Comparison of ENCODE assay signal across 8 cellular contexts in genomic region chr22:50691521-50691920, GRCh38. TPM values are rescaled to one million over a fixed set of nuclear protein-coding genes. Genes with fewer than 3 reads are reported as not detected.
DNase-seq lines count a peak whose midpoint lies in the region; ATAC-seq and TF ChIP-seq lines count a peak whose summit lies in the region.

No MANE protein-coding gene starts in this region.

- no peak for TF ChIP-seq POLR2A in body of pancreas (IDR thresholded peaks at IDR 0.05)

- no peaks in the 10 kb centered on the region for H3K9me3 ChIP-seq in body of pancreas

- WGBS in body of pancreas, 2 donors: 19 to 24% methylated on average over 2 of the region's 2 CpGs

- no peaks in the 10 kb centered on the region for H3K27me3 ChIP-seq in body of pancreas

- peak; percentile 22 for DNase-seq in stimulated activated CD4-positive, alpha-beta T cell treated with anti-CD3 and anti-CD28 coated beads, Interleukin-1b, Interleukin-23, amount 100 ng/mL, for 48 hours
- DNase-seq in stimulated activated CD4-positive, alpha-beta T cell treated with anti-CD3 and anti-CD28 coated beads, Interleukin-12 subunit alpha, Interleukin-12 subunit beta, amount 100 ng/mL, for 4 hours: no peak
- DNase-seq in NOMO-1 (lab: John Stamatoyannopoulos, UW; ENCODE audit: unreplicated experiment in 2 of 2): peak; percentile 29 to 60
- DNase-seq in body of pancreas: peak in 2 of 4 donors; percentile 12 to 32
- DNase-seq in midbrain (lab: John Stamatoyannopoulos, UW): peak; percentile 30
- no peak for DNase-seq in GM03348 (ENCODE audit: low spot score)

- H3K4me3 ChIP-seq in body of pancreas: no peak overlapping the region

- peak in 4 of 7 experiments; percentile 17 to 36 (median 28) for TF ChIP-seq CTCF in body of pancreas (IDR thresholded peaks at IDR 0.05)

- no peak overlapping the region for H3K27ac ChIP-seq in body of pancreas

- ATAC-seq in body of pancreas (no peak), GM19395 (IDR thresholded peaks at IDR 0.05; ENCODE audit: unreplicated experiment) (no peak), GM21367 (IDR thresholded peaks at IDR 0.05; ENCODE audit: unreplicated experiment) (no peak)

- no peaks in the 10 kb centered on the region for H3K36me3 ChIP-seq in body of pancreas (replicated peaks in 1 of 2; ENCODE audit: insufficient read depth in 1 of 2, low read depth in 2 of 2)

- intact Hi-C loops in body of pancreas (cut with DNase I): no loop called here

- H3K4me1 ChIP-seq in body of pancreas: peaks cover under 1% of the 10 kb centered on the region

RNA-seq across cellular contexts. Expression of gene SHANK3, which starts 18.9 kb away (rescaled TPM):
- total RNA-seq in body of pancreas: 10 to 100 TPM in 1 of 2 donors, 1 to 10 TPM in 1; 6.0 to 15.5 TPM

RNA-seq across cellular contexts. Expression of gene ACR, which starts 46.5 kb away (rescaled TPM):
- total RNA-seq in body of pancreas: not detected

Comparison
In these comparisons a context has a peak if more than half of its experiments do, and no peak if none do; other contexts are left out.
1. DNase-seq: peak in stimulated activated CD4-positive, alpha-beta T cell treated with anti-CD3 and anti-CD28 coated beads, Interleukin-1b, Interleukin-23, amount 100 ng/mL, for 48 hours (single experiment), NOMO-1 (2 of 2) and midbrain (single experiment); none in stimulated activated CD4-positive, alpha-beta T cell treated with anti-CD3 and anti-CD28 coated beads, Interleukin-12 subunit alpha, Interleukin-12 subunit beta, amount 100 ng/mL, for 4 hours (single experiment) and GM03348 (single experiment).